Comparison of ENCODE assay signal across 9 cellular contexts in the genomic region with DNA sequence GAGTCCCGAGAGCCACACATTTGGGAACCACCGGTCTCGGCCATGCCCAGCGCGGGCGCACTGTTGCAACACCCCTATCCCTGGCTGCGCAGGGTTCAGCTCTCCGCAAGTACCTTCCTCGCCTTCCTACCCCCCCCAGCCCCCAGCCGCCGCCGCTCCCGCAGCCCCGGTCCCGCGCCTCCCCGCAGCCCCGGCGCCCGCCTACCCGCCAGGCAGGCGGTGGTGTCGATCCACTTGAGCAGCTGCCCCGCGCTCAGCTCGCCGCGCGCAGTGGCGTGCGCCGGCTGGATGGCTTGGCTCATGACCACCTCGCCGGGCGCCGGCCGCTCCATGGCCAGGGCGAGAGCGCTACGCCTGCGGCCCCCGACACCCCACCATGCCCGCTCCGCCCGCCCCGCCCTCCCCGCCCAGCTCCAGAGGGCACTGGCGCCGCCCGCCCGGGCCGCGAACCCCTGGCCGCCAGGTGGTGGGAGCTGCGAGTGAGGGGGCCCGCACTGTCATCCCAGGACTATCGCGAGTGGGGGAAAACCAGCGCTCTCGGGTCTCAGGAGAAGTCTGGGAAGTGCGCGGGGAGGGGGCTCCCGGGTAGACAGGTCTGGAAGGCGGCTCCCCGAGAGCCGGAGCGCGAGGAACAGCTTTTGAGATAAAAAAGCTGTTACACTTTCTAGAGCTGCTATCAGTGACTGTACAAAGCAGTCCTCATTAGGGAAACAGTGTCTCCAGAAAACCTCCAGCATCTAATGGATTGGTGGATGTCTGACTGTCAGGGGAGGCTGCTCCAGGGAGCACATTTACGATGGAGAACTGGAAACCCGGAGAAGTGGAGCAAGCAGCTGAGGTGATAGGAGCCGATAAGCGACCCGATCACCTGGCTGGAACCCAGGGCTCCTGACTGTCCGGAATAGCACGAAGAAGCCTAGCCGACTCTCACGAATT. TPM values are rescaled to one million over a fixed set of nuclear protein-coding genes. Genes with fewer than 3 reads are reported as not detected.
A peak's percentile ranks its signal among the peaks of the same experiment; 100 is the strongest.
DNase-seq lines count a peak whose midpoint lies in the region; ATAC-seq and TF ChIP-seq lines count a peak whose summit lies in the region.
"Had no signal": no experiment of that assay in that cellular context is flagged by ENCODE, and none has a peak within 500 bp of the region (broad histone marks: within the 10 kb centered on the region; RNA-seq: fewer than 3 reads in every experiment).

Gene ACOT12 (minus strand): TSS at position 352 of the 936 bp plus-strand sequence. CDS start 20 bp downstream, at position 332.

- TF ChIP-seq POLR2A in stomach (IDR thresholded peaks at IDR 0.05): no peak

- TF ChIP-seq CTCF in stomach (IDR thresholded peaks at IDR 0.05): no peak

- WGBS in stomach, 5 donors: 3 to 8% (median 4%) methylated on average over 31 to 77 of the region's 77 CpGs

- H3K4me3 ChIP-seq in stomach: peak within 1 kb of the TSS; percentile 45 to 57 (median 51)
- H3K4me3 ChIP-seq: BLaER1 had no signal

- H3K27ac Mint-ChIP-seq in activated naive CD8-positive, alpha-beta T cell treated with anti-CD3 and anti-CD28 coated beads, Interleukin-2, amount 50 U/mL, for 24 hours: no peak within 1 kb of the TSS

- H3K4me3 Mint-ChIP-seq in activated naive CD8-positive, alpha-beta T cell treated with anti-CD3 and anti-CD28 coated beads, Interleukin-2, amount 50 U/mL, for 24 hours: peak within 1 kb of the TSS; percentile 26

- peaks cover 0 to 85% (median 24%) of the 10 kb centered on the region in 3 donors for H3K27me3 ChIP-seq in stomach
- H3K27me3 ChIP-seq: BLaER1 had no signal

- TF ChIP-seq EP300 in stomach (IDR thresholded peaks at IDR 0.05): no peak

- H3K36me3 Mint-ChIP-seq in activated naive CD8-positive, alpha-beta T cell treated with anti-CD3 and anti-CD28 coated beads, Interleukin-2, amount 50 U/mL, for 24 hours (ENCODE audit: low read depth): no peaks in the 10 kb centered on the region

- peaks cover 8% of the 10 kb centered on the region for H3K4me1 Mint-ChIP-seq in activated naive CD8-positive, alpha-beta T cell treated with anti-CD3 and anti-CD28 coated beads, Interleukin-2, amount 50 U/mL, for 24 hours

- peaks cover 61% of the 10 kb centered on the region for H3K27me3 Mint-ChIP-seq in activated naive CD8-positive, alpha-beta T cell treated with anti-CD3 and anti-CD28 coated beads, Interleukin-2, amount 50 U/mL, for 24 hours

- H3K27ac ChIP-seq in stomach: no peak within 1 kb of the TSS
- H3K27ac ChIP-seq: BLaER1 had no signal

- H3K4me1 ChIP-seq in stomach: peaks cover 13 to 16% (median 14%) of the 10 kb centered on the region in 4 donors
- H3K4me1 ChIP-seq: BLaER1 had no signal

- peaks cover 0 to 4% (median 0%) of the 10 kb centered on the region in 4 donors for H3K9me3 ChIP-seq in stomach

- no peak for ATAC-seq in activated naive CD8-positive, alpha-beta T cell treated with anti-CD3 and anti-CD28 coated beads, Interleukin-2, amount 50 U/mL, for 24 hours
- no peak for ATAC-seq in HG03095 (IDR thresholded peaks at IDR 0.05; ENCODE audit: unreplicated experiment)

- DNase-seq in NCI-H1092 (lab: John Stamatoyannopoulos, UW): peak; percentile 1
- no peak for DNase-seq in NCI-H1092 treated with DMSO at 0.1 percent for 48 hours (lab: John Stamatoyannopoulos, UW)
- DNase-seq in activated naive CD8-positive, alpha-beta T cell treated with anti-CD3 and anti-CD28 coated beads, Interleukin-2, amount 50 U/mL, for 24 hours: peak; percentile 3
- peak; percentile 46 for DNase-seq in iPS-NIHi7 (ENCODE audit: extremely low spot score)
- DNase-seq in stomach: no peak
- DNase-seq in cerebellar nuclear complex (lab: John Stamatoyannopoulos, UW): no peak
- DNase-seq in superior temporal gyrus (ENCODE audit: extremely low spot score): no peak

- H3K36me3 ChIP-seq in stomach: no peaks in the 10 kb centered on the region
- H3K36me3 ChIP-seq: BLaER1 had no signal

- H3K9me3 Mint-ChIP-seq in activated naive CD8-positive, alpha-beta T cell treated with anti-CD3 and anti-CD28 coated beads, Interleukin-2, amount 50 U/mL, for 24 hours: peaks cover 4% of the 10 kb centered on the region

- intact Hi-C loops in stomach (cut with DNase I; ENCODE audit: low total_unique reads): no loop called here

RNA-seq across cellular contexts. Expression of gene ACOT12, which starts in this region (rescaled TPM):
- total RNA-seq in stomach: not detected
- polyA plus RNA-seq in stomach: not detected

Comparison
In these comparisons a context has a peak if more than half of its experiments do, and no peak if none do; other contexts are left out.
1. DNase-seq: peak in NCI-H1092 (single experiment), activated naive CD8-positive, alpha-beta T cell treated with anti-CD3 and anti-CD28 coated beads, Interleukin-2, amount 50 U/mL, for 24 hours (single experiment) and iPS-NIHi7 (single experiment); none in NCI-H1092 treated with DMSO at 0.1 percent for 48 hours (single experiment), stomach (single experiment), cerebellar nuclear complex (0 of 2) and superior temporal gyrus (single experiment).